28 cellular contexts compared by ENCODE assay signal in the genomic region with DNA sequence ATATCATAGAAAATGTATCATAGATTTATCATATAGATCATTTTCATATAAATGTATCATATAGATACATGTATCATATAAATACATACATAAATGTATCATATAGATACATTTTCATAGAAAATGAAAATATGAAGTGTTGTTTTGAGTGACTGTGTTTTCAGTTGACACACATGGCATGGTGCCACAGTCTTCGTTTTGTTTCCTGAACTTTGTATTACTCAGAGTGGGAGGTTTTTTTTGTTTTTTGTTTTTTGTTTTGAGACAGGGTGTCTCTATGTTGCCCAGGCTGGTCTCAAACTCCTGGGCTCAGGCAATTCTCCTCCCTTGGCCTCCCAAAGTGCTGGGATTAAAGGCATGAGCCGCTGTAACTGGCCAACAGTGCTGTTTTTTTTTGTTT. TPM values are rescaled to one million over a fixed set of nuclear protein-coding genes. Genes with fewer than 3 reads are reported as not detected.
DNase-seq lines count a peak whose midpoint lies in the region; ATAC-seq lines count a peak whose summit lies in the region.
"Had no signal": no experiment of that assay in that cellular context is flagged by ENCODE, and none has a peak within 500 bp of the region (broad histone marks: within the 10 kb centered on the region; RNA-seq: fewer than 3 reads in every experiment).

No MANE protein-coding gene starts in this region.

- H3K9me3 Mint-ChIP-seq in activated naive CD4-positive, alpha-beta T cell treated with anti-CD3 and anti-CD28 coated beads for 36 hours, result no peaks in the 10 kb centered on the region
- H3K9me3 Mint-ChIP-seq in activated naive CD4-positive, alpha-beta T cell treated with anti-CD3 and anti-CD28 coated beads, Interleukin-2, amount 10 ng/mL, durations not matched to agents 7 days and 5 days, result peaks cover 3% of the 10 kb centered on the region
- H3K9me3 Mint-ChIP-seq: dendritic cell treated with granulocyte-macrophage colony-stimulating factor and Interleukin-4, amounts not matched to agents 40 ng/mL and 50 ng/mL, for 4 days; memory B cell; stimulated activated memory B cell treated with anti-CD40 and anti-IgM and Interleukin-4, amounts not matched to agents 10 μg/mL and 1 μg/mL and 100 μg/mL, for 72 hours had no signal

- peak overlapping the region; percentile 70 for H3K27ac Mint-ChIP-seq in activated naive CD4-positive, alpha-beta T cell treated with anti-CD3 and anti-CD28 coated beads for 36 hours
- no peak overlapping the region for H3K27ac Mint-ChIP-seq in activated naive CD4-positive, alpha-beta T cell treated with anti-CD3 and anti-CD28 coated beads, Interleukin-2, amount 10 ng/mL, durations not matched to agents 7 days and 5 days
- H3K27ac Mint-ChIP-seq: dendritic cell treated with granulocyte-macrophage colony-stimulating factor and Interleukin-4, amounts not matched to agents 40 ng/mL and 50 ng/mL, for 4 days; memory B cell; progenitor cell of endocrine pancreas; stimulated activated memory B cell treated with anti-CD40 and anti-IgM and Interleukin-4, amounts not matched to agents 10 μg/mL and 1 μg/mL and 100 μg/mL, for 72 hours had no signal

- ATAC-seq in HG02623 (IDR thresholded peaks at IDR 0.05; ENCODE audit: unreplicated experiment), result no peak
- ATAC-seq: GM12878; heart right ventricle; HepG2; left colon; stimulated activated memory B cell treated with anti-CD40 and anti-IgM and Interleukin-4, amounts not matched to agents 10 μg/mL and 1 μg/mL and 100 μg/mL, for 72 hours had no signal

- intact Hi-C loops in activated naive CD4-positive, alpha-beta T cell treated with anti-CD3 and anti-CD28 coated beads for 36 hours (cut with micrococcal nuclease), result loop anchor here (5.0 kb wide), 1 partner anchor 233 kb away; no protein-coding TSS in a partner anchor

- H3K4me3 Mint-ChIP-seq in activated naive CD4-positive, alpha-beta T cell treated with anti-CD3 and anti-CD28 coated beads for 36 hours, result no peak overlapping the region
- H3K4me3 Mint-ChIP-seq in activated naive CD4-positive, alpha-beta T cell treated with anti-CD3 and anti-CD28 coated beads, Interleukin-2, amount 10 ng/mL, durations not matched to agents 7 days and 5 days, result no peak overlapping the region
- H3K4me3 Mint-ChIP-seq: dendritic cell treated with granulocyte-macrophage colony-stimulating factor and Interleukin-4, amounts not matched to agents 40 ng/mL and 50 ng/mL, for 4 days; memory B cell; stimulated activated memory B cell treated with anti-CD40 and anti-IgM and Interleukin-4, amounts not matched to agents 10 μg/mL and 1 μg/mL and 100 μg/mL, for 72 hours had no signal

- H3K27me3 Mint-ChIP-seq in activated naive CD4-positive, alpha-beta T cell treated with anti-CD3 and anti-CD28 coated beads for 36 hours (ENCODE audit: low read depth), result no peaks in the 10 kb centered on the region
- H3K27me3 Mint-ChIP-seq in activated naive CD4-positive, alpha-beta T cell treated with anti-CD3 and anti-CD28 coated beads, Interleukin-2, amount 10 ng/mL, durations not matched to agents 7 days and 5 days, result peaks cover 4% of the 10 kb centered on the region
- H3K27me3 Mint-ChIP-seq: dendritic cell treated with granulocyte-macrophage colony-stimulating factor and Interleukin-4, amounts not matched to agents 40 ng/mL and 50 ng/mL, for 4 days; memory B cell; progenitor cell of endocrine pancreas; stimulated activated memory B cell treated with anti-CD40 and anti-IgM and Interleukin-4, amounts not matched to agents 10 μg/mL and 1 μg/mL and 100 μg/mL, for 72 hours had no signal

- H3K4me1 Mint-ChIP-seq in activated naive CD4-positive, alpha-beta T cell treated with anti-CD3 and anti-CD28 coated beads for 36 hours (ENCODE audit: low read depth), result peaks cover 26% of the 10 kb centered on the region
- H3K4me1 Mint-ChIP-seq in activated naive CD4-positive, alpha-beta T cell treated with anti-CD3 and anti-CD28 coated beads, Interleukin-2, amount 10 ng/mL, durations not matched to agents 7 days and 5 days, result peaks cover 20% of the 10 kb centered on the region

- peak; percentile 60 for DNase-seq in activated naive CD4-positive, alpha-beta T cell treated with anti-CD3 and anti-CD28 coated beads for 36 hours
- no peak for DNase-seq in activated naive CD4-positive, alpha-beta T cell treated with anti-CD3 and anti-CD28 coated beads, Interleukin-2, amount 10 ng/mL, durations not matched to agents 7 days and 5 days
- DNase-seq in RKO (ENCODE audit: low spot score) (peak; percentile 35), epithelial cell of prostate (ENCODE audit: low read depth, low spot score) (no peak), NCI-H2196 treated with DMSO at 0.1 percent for 48 hours (lab: John Stamatoyannopoulos, UW; ENCODE audit: unreplicated experiment) (no peak), globus pallidus (ENCODE audit: low spot score) (no peak)
- DNase-seq in stimulated activated CD8-positive, alpha-beta memory T cell treated with anti-CD3 and anti-CD28 coated beads, Interleukin-4, amount 100 ng/mL, for 48 hours, result peak; percentile 31
- DNase-seq: activated CD4-positive, alpha-beta T cell treated with anti-CD3 and anti-CD28 coated beads for 4 hours; activated CD8-positive, alpha-beta memory T cell treated with anti-CD3 and anti-CD28 coated beads, Interleukin-2, amount 50 U/mL, for 4 hours; activated gamma-delta T cell treated with Interleukin-2 at 50 U/mL for 16 hours; aorta; C1 segment of cervical spinal cord; Calu3; caudate nucleus; heart right ventricle; Kasumi-1; left colon; NCI-H1048; NCI-H1694 treated with DMSO at 0.1 percent for 48 hours; NCI-H526; RPMI8226 had no signal

- CTCF ChIA-PET in activated naive CD4-positive, alpha-beta T cell treated with anti-CD3 and anti-CD28 coated beads for 36 hours (lab: Charles Lee), result no interaction called here
- CTCF ChIA-PET in activated naive CD4-positive, alpha-beta T cell treated with anti-CD3 and anti-CD28 coated beads, Interleukin-2, amount 10 ng/mL, durations not matched to agents 7 days and 5 days (lab: Charles Lee), result no interaction called here

- peak overlapping the region; percentile 36 for H3K27ac ChIP-seq in epithelial cell of prostate
- H3K27ac ChIP-seq: heart right ventricle had no signal

- H3K36me3 Mint-ChIP-seq in activated naive CD4-positive, alpha-beta T cell treated with anti-CD3 and anti-CD28 coated beads for 36 hours (ENCODE audit: low read depth), result peaks cover 21% of the 10 kb centered on the region
- peaks cover 28% of the 10 kb centered on the region for H3K36me3 Mint-ChIP-seq in activated naive CD4-positive, alpha-beta T cell treated with anti-CD3 and anti-CD28 coated beads, Interleukin-2, amount 10 ng/mL, durations not matched to agents 7 days and 5 days

RNA-seq across cellular contexts. Expression of gene RBM10, which starts 3.9 kb away (rescaled TPM):
- total RNA-seq in activated naive CD4-positive, alpha-beta T cell treated with anti-CD3 and anti-CD28 coated beads for 36 hours, result 10 to 100 TPM; 65.4 to 65.5 TPM

RNA-seq across cellular contexts. Expression of gene NDUFB11, which starts 4.4 kb away (rescaled TPM):
- total RNA-seq in activated naive CD4-positive, alpha-beta T cell treated with anti-CD3 and anti-CD28 coated beads for 36 hours, result 10 to 100 TPM; 85.8 to 87.2 TPM

RNA-seq across cellular contexts. Expression of gene UBA1, which starts 44.7 kb away (rescaled TPM):
- total RNA-seq in activated naive CD4-positive, alpha-beta T cell treated with anti-CD3 and anti-CD28 coated beads for 36 hours, result 100 to 1,000 TPM; 246 to 251 TPM

Comparison
In these comparisons a context has a peak if more than half of its experiments do, and no peak if none do; other contexts are left out.
1. DNase-seq: peak in activated naive CD4-positive, alpha-beta T cell treated with anti-CD3 and anti-CD28 coated beads for 36 hours (single experiment), RKO (single experiment) and stimulated activated CD8-positive, alpha-beta memory T cell treated with anti-CD3 and anti-CD28 coated beads, Interleukin-4, amount 100 ng/mL, for 48 hours (single experiment); none in activated naive CD4-positive, alpha-beta T cell treated with anti-CD3 and anti-CD28 coated beads, Interleukin-2, amount 10 ng/mL, durations not matched to agents 7 days and 5 days (single experiment), epithelial cell of prostate (single experiment), NCI-H2196 treated with DMSO at 0.1 percent for 48 hours (single experiment) and globus pallidus (single experiment).